ENCODE assay signal across 8 cellular contexts in the genomic region with DNA sequence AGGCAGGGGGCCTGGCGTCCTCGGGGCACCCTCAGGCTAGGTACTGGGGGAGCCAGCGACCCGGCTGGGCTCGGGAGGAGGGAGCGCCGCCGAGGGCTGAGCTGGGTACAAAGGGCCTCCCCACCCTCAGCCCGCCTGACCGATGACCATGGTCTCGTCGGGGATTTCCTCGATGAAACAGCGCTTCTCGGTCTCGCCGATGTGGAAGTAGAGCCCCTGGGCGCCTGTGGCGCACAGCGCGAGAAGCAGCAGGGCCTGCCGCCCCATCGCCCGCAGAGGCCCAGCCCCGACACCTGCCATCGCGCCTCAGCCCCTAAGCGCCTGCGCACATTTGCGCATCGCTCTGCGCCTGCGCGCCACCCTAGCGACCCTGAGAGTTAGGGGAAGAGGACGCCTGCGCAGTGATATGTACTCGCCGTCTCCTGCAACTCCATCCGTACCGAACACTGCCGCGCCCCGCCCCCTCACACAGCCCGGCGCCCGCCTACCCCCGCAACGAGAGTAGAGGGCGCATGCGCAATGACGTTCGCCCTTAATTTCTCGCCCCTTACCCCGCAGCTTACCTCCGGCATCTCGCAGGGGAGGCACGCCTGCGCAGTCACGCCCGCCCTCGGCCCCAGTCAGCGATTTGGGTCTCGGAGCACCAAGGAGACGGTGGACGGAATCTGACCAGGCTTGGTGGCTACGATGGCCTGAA. TPM values are rescaled to one million over a fixed set of nuclear protein-coding genes. Genes with fewer than 3 reads are reported as not detected.
DNase-seq lines count a peak whose midpoint lies in the region; ATAC-seq and TF ChIP-seq lines count a peak whose summit lies in the region.

A gene (minus strand): TSS at position 325 of the 697 bp plus-strand sequence. CDS start 25 bp downstream, at position 300.

- H2AFZ ChIP-seq in Karpas-422 (ENCODE audit: low read length), result peak within 1 kb of the TSS; percentile 99

- H3K9me3 ChIP-seq in Karpas-422 (ENCODE audit: low read length) (no peaks in the 10 kb centered on the region), esophagus squamous epithelium (no peaks in the 10 kb centered on the region)

- no peaks in the 10 kb centered on the region for H3K9me2 ChIP-seq in Karpas-422 (replicated peaks; ENCODE audit: insufficient read depth, low read length)

- H3K27me3 ChIP-seq in Karpas-422 (ENCODE audit: low read length) (no peaks in the 10 kb centered on the region), esophagus squamous epithelium (no peaks in the 10 kb centered on the region)

- H3K9ac ChIP-seq in Karpas-422 (ENCODE audit: low read length), result peak within 1 kb of the TSS; percentile 94

- H3K4me3 ChIP-seq in Karpas-422 (ENCODE audit: low read length) (peak within 1 kb of the TSS; percentile 89), esophagus squamous epithelium (peak within 1 kb of the TSS; percentile 58 to 97 (median 78))

- H3K79me2 ChIP-seq in Karpas-422 (ENCODE audit: low read length), result peaks cover 28% of the 10 kb centered on the region

- H3K4me1 ChIP-seq in Karpas-422 (ENCODE audit: low read length), result peaks cover 34% of the 10 kb centered on the region
- peaks cover 15 to 33% (median 22%) of the 10 kb centered on the region in 3 donors for H3K4me1 ChIP-seq in esophagus squamous epithelium

- peak in 3 of 4 donors; percentile 71 to 92 (median 76) for TF ChIP-seq POLR2A in esophagus squamous epithelium (IDR thresholded peaks at IDR 0.05)

- 0% methylated on average over 1 to 9 of the region's 67 CpGs for WGBS in esophagus squamous epithelium, 2 donors

- intact Hi-C loops in esophagus squamous epithelium (cut with DNase I), result loop anchor here (10.0 kb wide), 1 partner anchor 343 kb away; no protein-coding TSS in a partner anchor

- peaks cover 11% of the 10 kb centered on the region for H3K36me3 ChIP-seq in Karpas-422 (ENCODE audit: insufficient read depth, low read length)
- H3K36me3 ChIP-seq in esophagus squamous epithelium, result peaks cover 7 to 39% (median 24%) of the 10 kb centered on the region in 3 donors

- H3K4me2 ChIP-seq in Karpas-422 (ENCODE audit: low read depth, low read length, poor library complexity, severe bottlenecking), result peak within 1 kb of the TSS; percentile 98

- no peaks in the 10 kb centered on the region for H4K20me1 ChIP-seq in Karpas-422 (ENCODE audit: insufficient read depth, low read depth, low read length)

- peak; percentile 86 for ATAC-seq in GM21825 (IDR thresholded peaks at IDR 0.05; ENCODE audit: unreplicated experiment)

- DNase-seq in DMS79 treated with DMSO at 0.1 percent for 48 hours (lab: John Stamatoyannopoulos, UW) (peak; percentile 100), Karpas-422 (peak; percentile 99), RKO (ENCODE audit: low spot score) (peak; percentile 99), activated T-helper 1 cell treated with Interleukin-2 at 50 U/mL for 16 hours (ENCODE audit: low read depth) (peak; percentile 100), esophagus squamous epithelium (lab: John Stamatoyannopoulos, UW) (peak; percentile 93), myocyte (ENCODE audit: low read depth) (peak; percentile 100)
- DNase-seq in stimulated activated CD8-positive, alpha-beta memory T cell treated with anti-CD3 and anti-CD28 coated beads, Interleukin-7, amount 100 ng/mL, for 48 hours (ENCODE audit: extremely low read depth in 1 of 2, low read depth in 1 of 2), result peak; percentile 100

- H3K27ac ChIP-seq in Karpas-422 (ENCODE audit: low read length) (peak within 1 kb of the TSS; percentile 76), esophagus squamous epithelium (peak within 1 kb of the TSS; percentile 95 to 99 (median 98))

- no peak for TF ChIP-seq CTCF in esophagus squamous epithelium (IDR thresholded peaks at IDR 0.05)

RNA-seq across cellular contexts. Expression of the gene that starts here (rescaled TPM):
- total RNA-seq in Karpas-422 (2014; rRNA removed; shearing (Covaris generic); ENCODE audit: low replicate concordance), result 62.0 and 66.2 TPM in 2 replicates
- 100 to 1,000 TPM in 2 of 4 donors, 10 to 100 TPM in 2; 68.0 to 123 (median 102) TPM for total RNA-seq in esophagus squamous epithelium
- 338 and 363 TPM in 2 replicates for total RNA-seq in myocyte
- polyA plus RNA-seq in myocyte (2012), result 123 TPM

Comparison
In these comparisons a context has a peak if more than half of its experiments do, and no peak if none do; other contexts are left out.
1. Peak in every context shown above with its lines: DNase-seq, ATAC-seq, H3K4me3 ChIP-seq and H3K27ac ChIP-seq.